ENCODE assay signal across 1 cellular context in genomic region chr1:18288609-18289219, GRCh38.
TF ChIP-seq lines count a peak whose summit lies in the region.

No MANE protein-coding gene starts in this region.

TF ChIP-seq in GM12878, 131 proteins besides CTCF, POLR2A, EP300 and RAD21 (continued from another document):
- no peak for TF ChIP-seq IRF3 (IDR thresholded peaks at IDR 0.05)
